Comparison of ENCODE assay signal across 1 cellular context in the genomic region with DNA sequence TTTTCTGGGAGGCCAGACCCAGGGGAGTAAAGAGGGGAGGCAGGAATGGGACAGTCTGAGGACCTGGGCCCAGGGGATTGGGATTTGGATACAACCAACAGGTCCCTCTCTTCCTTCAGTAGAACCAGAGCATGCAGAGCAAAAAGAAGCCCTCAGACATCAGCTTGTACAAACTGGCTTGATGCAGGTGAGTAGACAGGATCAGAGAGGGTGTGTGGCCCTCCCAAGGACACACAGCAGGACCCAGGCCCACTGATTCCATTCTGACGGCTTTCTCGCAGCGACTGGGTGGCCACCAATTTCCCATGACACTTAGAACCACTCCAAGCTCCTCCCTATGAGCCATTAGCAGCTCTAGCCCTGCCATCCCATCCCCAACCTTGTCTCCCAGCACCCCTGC.
A peak's percentile ranks its signal among the peaks of the same experiment; 100 is the strongest.
TF ChIP-seq lines count a peak whose summit lies in the region.

No MANE protein-coding gene starts in this region.

TF ChIP-seq in HepG2, 621 proteins besides CTCF, POLR2A, EP300 and RAD21 (continued from another document):
- no peak for TF ChIP-seq TIGD3 (CRISPR knock-in tag; IDR thresholded peaks at IDR 0.05; ENCODE audit: borderline replicate concordance)
- peak; percentile 61 for TF ChIP-seq RBM22 (optimal IDR thresholded peaks at IDR 0.05; ENCODE audit: low read length)
- no peak for TF ChIP-seq MXD4 (CRISPR knock-in tag; IDR thresholded peaks at IDR 0.05)
- no peak for TF ChIP-seq FIP1L1 (IDR thresholded peaks at IDR 0.05; ENCODE audit: borderline replicate concordance, insufficient read depth, low read depth, low read length)
- no peak for TF ChIP-seq HOXA3 (CRISPR knock-in tag; IDR thresholded peaks at IDR 0.05)
- no peak for TF ChIP-seq SNAPC5 (CRISPR knock-in tag; IDR thresholded peaks at IDR 0.05; ENCODE audit: borderline replicate concordance)
- no peak for TF ChIP-seq ZNF883 (CRISPR knock-in tag; IDR thresholded peaks at IDR 0.05; ENCODE audit: not compliant biosample characterization)
- no peak for TF ChIP-seq ZNF619 (CRISPR knock-in tag; IDR thresholded peaks at IDR 0.05)
- TF ChIP-seq CHD4 (IDR thresholded peaks at IDR 0.05; ENCODE audit: borderline replicate concordance, low read length), result peak; percentile 61; the same call in 1 of the 2 replicates
- no peak for TF ChIP-seq KLF13 (CRISPR knock-in tag; IDR thresholded peaks at IDR 0.05)
- TF ChIP-seq TRIM24 (CRISPR knock-in tag; IDR thresholded peaks at IDR 0.05), result no peak
- peak; percentile 66 for TF ChIP-seq ZMYM3 (CRISPR knock-in tag; IDR thresholded peaks at IDR 0.05)
- TF ChIP-seq, protein P1, sequence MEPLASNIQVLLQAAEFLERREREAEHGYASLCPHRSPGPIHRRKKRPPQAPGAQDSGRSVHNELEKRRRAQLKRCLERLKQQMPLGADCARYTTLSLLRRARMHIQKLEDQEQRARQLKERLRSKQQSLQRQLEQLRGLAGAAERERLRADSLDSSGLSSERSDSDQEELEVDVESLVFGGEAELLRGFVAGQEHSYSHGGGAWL (CRISPR knock-in tag; IDR thresholded peaks at IDR 0.05), result no peak
- TF ChIP-seq ZBTB7B (CRISPR knock-in tag; IDR thresholded peaks at IDR 0.05), result no peak
- no peak for TF ChIP-seq ZNF460 (CRISPR knock-in tag; IDR thresholded peaks at IDR 0.05; ENCODE audit: borderline replicate concordance)
- no peak for TF ChIP-seq HINFP (CRISPR knock-in tag; IDR thresholded peaks at IDR 0.05; ENCODE audit: low read depth)
